ENCODE assay signal across 15 cellular contexts in genomic region chr2:118669639-118670038, GRCh38.
DNase-seq lines count a peak whose midpoint lies in the region; ATAC-seq and TF ChIP-seq lines count a peak whose summit lies in the region.
"Had no signal": no experiment of that assay in that cellular context is flagged by ENCODE, and none has a peak within 500 bp of the region (broad histone marks: within the 10 kb centered on the region; RNA-seq: fewer than 3 reads in every experiment).

No MANE protein-coding gene starts in this region.

- no peaks in the 10 kb centered on the region for H3K9me2 ChIP-seq in PC-9 (ENCODE audit: insufficient read depth)

- H3K4me2 ChIP-seq in PC-9 (peak overlapping the region; percentile 67), fibroblast of lung (ENCODE audit: extremely low read depth, insufficient read depth, low read length) (peak overlapping the region; percentile 68), trophoblast cell (ENCODE audit: low read length) (no peak overlapping the region)

- no peak overlapping the region for H2AK5ac ChIP-seq in trophoblast cell (ENCODE audit: low read length)

- H3K27me3 ChIP-seq in PC-9 (ENCODE audit: insufficient read depth, low read depth) (no peaks in the 10 kb centered on the region), fibroblast of lung (ENCODE audit: control insufficient read depth, insufficient read depth, low read length) (no peaks in the 10 kb centered on the region), trophoblast cell (ENCODE audit: insufficient read depth, low read length) (no peaks in the 10 kb centered on the region)
- H3K27me3 ChIP-seq in CD4-positive, alpha-beta T cell (ENCODE audit: control insufficient read depth, insufficient read depth, low read length): no peaks in the 10 kb centered on the region

- peak overlapping the region; percentile 32; the same call in 1 of the 2 replicates for H3K4me3 ChIP-seq in PC-9
- H3K4me3 ChIP-seq in fibroblast of lung (replicated peaks in 1 of 4; ENCODE audit: control extremely low read depth in 1 of 4, insufficient read depth in 1 of 4, low read depth in 3 of 4, low read length in 4 of 4): peak overlapping the region in 1 of 4 experiments; percentile 12
- no peak overlapping the region for H3K4me3 ChIP-seq in trophoblast cell (ENCODE audit: low read depth, low read length)

- peak; percentile 50 for DNase-seq in EH (ENCODE audit: low read depth)
- no peak for DNase-seq in PC-9
- DNase-seq in fibroblast of lung (ENCODE audit: low read depth in 2 of 2): no peak
- no peak for DNase-seq in trophoblast cell
- no peak for DNase-seq in SKM-1 treated with dmso at 0.1 percent for 144 hours (lab: John Stamatoyannopoulos, UW; ENCODE audit: unreplicated experiment)
- no peak for DNase-seq in CD4-positive, alpha-beta T cell
- DNase-seq in stimulated activated effector memory CD8-positive, alpha-beta T cell treated with anti-CD3 and anti-CD28 coated beads, Interleukin-12 subunit alpha, Interleukin-12 subunit beta, amount 100 ng/mL, for 72 hours (ENCODE audit: low spot score in 2 of 2): no peak
- no peak for DNase-seq in foreskin melanocyte
- DNase-seq: CD4-positive, CD25-positive, alpha-beta regulatory T cell; KBM-7; NCI-H1436 treated with DMSO at 0.1 percent for 48 hours; NCI-H2029 treated with DMSO at 0.1 percent for 48 hours; NCI-H510A; NCI-H82 had no signal

- no peak overlapping the region for H3K14ac ChIP-seq in trophoblast cell (ENCODE audit: low read length)

- no peak overlapping the region for H2BK120ac ChIP-seq in trophoblast cell (ENCODE audit: insufficient read depth, low read length, poor library complexity)

- no peak overlapping the region for H3K27ac Mint-ChIP-seq in CD4-positive, alpha-beta T cell
- no peak overlapping the region for H3K27ac Mint-ChIP-seq in stimulated activated effector memory CD8-positive, alpha-beta T cell treated with anti-CD3 and anti-CD28 coated beads, Interleukin-12 subunit alpha, Interleukin-12 subunit beta, amount 100 ng/mL, for 72 hours
- H3K27ac Mint-ChIP-seq: B cell; CD4-positive, CD25-positive, alpha-beta regulatory T cell had no signal

- H4K20me1 ChIP-seq in PC-9 (ENCODE audit: insufficient read depth) (no peaks in the 10 kb centered on the region), fibroblast of lung (ENCODE audit: control insufficient read depth, extremely low read depth, insufficient read depth, low read length) (no peaks in the 10 kb centered on the region)

- H3K9ac ChIP-seq in fibroblast of lung (ENCODE audit: insufficient read depth, low read length): no peak overlapping the region
- H3K9ac ChIP-seq in trophoblast cell (ENCODE audit: low read length): no peak overlapping the region

- H3K4me1 Mint-ChIP-seq in CD4-positive, alpha-beta T cell (ENCODE audit: low read depth): no peaks in the 10 kb centered on the region
- no peaks in the 10 kb centered on the region for H3K4me1 Mint-ChIP-seq in stimulated activated effector memory CD8-positive, alpha-beta T cell treated with anti-CD3 and anti-CD28 coated beads, Interleukin-12 subunit alpha, Interleukin-12 subunit beta, amount 100 ng/mL, for 72 hours
- H3K4me1 Mint-ChIP-seq: B cell; CD4-positive, CD25-positive, alpha-beta regulatory T cell had no signal

- no peaks in the 10 kb centered on the region for H3K9me3 Mint-ChIP-seq in CD4-positive, alpha-beta T cell
- H3K9me3 Mint-ChIP-seq in stimulated activated effector memory CD8-positive, alpha-beta T cell treated with anti-CD3 and anti-CD28 coated beads, Interleukin-12 subunit alpha, Interleukin-12 subunit beta, amount 100 ng/mL, for 72 hours: peaks cover 3% of the 10 kb centered on the region

- CTCF ChIA-PET in PC-9 (lab: Charles Lee): no interaction called here
- CTCF ChIA-PET in CD4-positive, alpha-beta T cell (lab: Charles Lee): no interaction called here

- H4K12ac ChIP-seq in trophoblast cell (ENCODE audit: low read depth, low read length): no peak overlapping the region

- TF ChIP-seq CTCF in PC-9 (conservative IDR thresholded peaks at IDR 0.05) (no peak), fibroblast of lung (conservative IDR thresholded peaks at IDR 0.05 in 1 of 2, IDR thresholded peaks at IDR 0.05 in 1 of 2; ENCODE audit: low read depth in 1 of 2, low read length in 2 of 2) (no peak)
- no peak for TF ChIP-seq CTCF in CD4-positive, alpha-beta T cell (IDR thresholded peaks at IDR 0.05)

- H3K79me2 ChIP-seq in PC-9 (ENCODE audit: low read depth) (no peaks in the 10 kb centered on the region), fibroblast of lung (ENCODE audit: control insufficient read depth, insufficient read depth, low read length) (no peaks in the 10 kb centered on the region), trophoblast cell (ENCODE audit: control insufficient read depth, insufficient read depth, low read length, poor library complexity) (no peaks in the 10 kb centered on the region)

- peaks cover 3% of the 10 kb centered on the region for H3K79me1 ChIP-seq in trophoblast cell (ENCODE audit: low read length)

- H3K36me3 Mint-ChIP-seq in CD4-positive, alpha-beta T cell (ENCODE audit: low read depth): no peaks in the 10 kb centered on the region
- H3K36me3 Mint-ChIP-seq in stimulated activated effector memory CD8-positive, alpha-beta T cell treated with anti-CD3 and anti-CD28 coated beads, Interleukin-12 subunit alpha, Interleukin-12 subunit beta, amount 100 ng/mL, for 72 hours: no peaks in the 10 kb centered on the region
- H3K36me3 Mint-ChIP-seq: CD4-positive, CD25-positive, alpha-beta regulatory T cell had no signal

- no peak overlapping the region for H3K18ac ChIP-seq in trophoblast cell (ENCODE audit: low read length)

- no peak overlapping the region for H3K4me3 Mint-ChIP-seq in CD4-positive, alpha-beta T cell
- no peak overlapping the region for H3K4me3 Mint-ChIP-seq in stimulated activated effector memory CD8-positive, alpha-beta T cell treated with anti-CD3 and anti-CD28 coated beads, Interleukin-12 subunit alpha, Interleukin-12 subunit beta, amount 100 ng/mL, for 72 hours
- H3K4me3 Mint-ChIP-seq: B cell; CD4-positive, CD25-positive, alpha-beta regulatory T cell had no signal

- peaks cover 28% of the 10 kb centered on the region for H3F3A ChIP-seq in PC-9 (ENCODE audit: insufficient read depth, low read depth)

- no peak overlapping the region for H2BK12ac ChIP-seq in trophoblast cell (ENCODE audit: low read length)

- H2AFZ ChIP-seq in PC-9 (no peak overlapping the region), fibroblast of lung (ENCODE audit: low read length) (no peak overlapping the region), trophoblast cell (ENCODE audit: insufficient read depth, low read length, poor library complexity) (no peak overlapping the region)

- H3K4ac ChIP-seq in trophoblast cell (ENCODE audit: low read depth, low read length): no peak overlapping the region

- H2BK5ac ChIP-seq in trophoblast cell (ENCODE audit: low read depth, low read length, poor library complexity): no peak overlapping the region

- POLR2A ChIA-PET in PC-9 (lab: Charles Lee; ENCODE audit: unreplicated experiment): no interaction called here
- POLR2A ChIA-PET in CD4-positive, alpha-beta T cell (lab: Charles Lee): interaction anchor here (1.0 kb wide), 1 partner anchor 8 kb away, joined by 3 read pairs; no protein-coding TSS in a partner anchor

- peaks cover 28% of the 10 kb centered on the region for H3K27me3 Mint-ChIP-seq in CD4-positive, alpha-beta T cell

- BruUV-seq in PC-9 (replicated peaks; lab: Mats Ljungman, UMichigan): no TSS peak

- peak overlapping the region; percentile 26 for H4K91ac ChIP-seq in trophoblast cell (ENCODE audit: low read depth, low read length)

- H4K8ac ChIP-seq in trophoblast cell (ENCODE audit: low read depth, low read length): no peak overlapping the region

- no peak overlapping the region for H3K23ac ChIP-seq in trophoblast cell (ENCODE audit: low read length)

- H3K36me3 ChIP-seq in PC-9 (ENCODE audit: low read depth) (no peaks in the 10 kb centered on the region), fibroblast of lung (ENCODE audit: control insufficient read depth, insufficient read depth, low read length) (no peaks in the 10 kb centered on the region), trophoblast cell (ENCODE audit: control insufficient read depth in 1 of 2, insufficient read depth in 2 of 2, low read length in 2 of 2) (no peaks in the 10 kb centered on the region)

- H3K4me1 ChIP-seq in PC-9 (replicated peaks; ENCODE audit: insufficient read depth) (peaks cover 46% of the 10 kb centered on the region), fibroblast of lung (ENCODE audit: control insufficient read depth, extremely low read depth, insufficient read depth, low read length) (peaks cover 21% of the 10 kb centered on the region), trophoblast cell (ENCODE audit: control insufficient read depth in 1 of 2, insufficient read depth in 2 of 2, low read length in 2 of 2) (peaks cover 2 to 6% of the 10 kb centered on the region in 2 experiments)

- intact Hi-C loops in PC-9 (cut with micrococcal nuclease; ENCODE audit: unreplicated experiment): no loop called here
- intact Hi-C loops in CD4-positive, alpha-beta T cell (cut with DNase I, micrococcal nuclease): no loop called here

- peak overlapping the region; percentile 72 for H3K27ac ChIP-seq in PC-9
- H3K27ac ChIP-seq in fibroblast of lung (ENCODE audit: insufficient read depth, low read length): peak overlapping the region; percentile 85
- no peak overlapping the region for H3K27ac ChIP-seq in trophoblast cell (ENCODE audit: low read depth, low read length)
- no peak overlapping the region for H3K27ac ChIP-seq in CD4-positive, alpha-beta T cell (ENCODE audit: low read depth, low read length)

- H3K9me3 ChIP-seq in PC-9 (ENCODE audit: insufficient read depth, low read depth) (no peaks in the 10 kb centered on the region), fibroblast of lung (ENCODE audit: control insufficient read depth, insufficient read depth, low read depth, low read length) (no peaks in the 10 kb centered on the region), trophoblast cell (ENCODE audit: insufficient read depth, low read depth, low read length) (no peaks in the 10 kb centered on the region)
- H3K9me3 ChIP-seq in CD4-positive, alpha-beta T cell (ENCODE audit: control insufficient read depth, low read length): no peaks in the 10 kb centered on the region

- no peak for ATAC-seq in CD4-positive, alpha-beta T cell (ENCODE audit: poor library complexity)
- ATAC-seq in stimulated activated effector memory CD8-positive, alpha-beta T cell treated with anti-CD3 and anti-CD28 coated beads, Interleukin-12 subunit alpha, Interleukin-12 subunit beta, amount 100 ng/mL, for 72 hours: no peak

Comparison
In these comparisons a context has a peak if more than half of its experiments do, and no peak if none do; other contexts are left out.
1. H3K27ac ChIP-seq: peak in PC-9 (single experiment) and fibroblast of lung (single experiment); none in trophoblast cell (single experiment) and CD4-positive, alpha-beta T cell (single experiment).